In the genomic region with DNA sequence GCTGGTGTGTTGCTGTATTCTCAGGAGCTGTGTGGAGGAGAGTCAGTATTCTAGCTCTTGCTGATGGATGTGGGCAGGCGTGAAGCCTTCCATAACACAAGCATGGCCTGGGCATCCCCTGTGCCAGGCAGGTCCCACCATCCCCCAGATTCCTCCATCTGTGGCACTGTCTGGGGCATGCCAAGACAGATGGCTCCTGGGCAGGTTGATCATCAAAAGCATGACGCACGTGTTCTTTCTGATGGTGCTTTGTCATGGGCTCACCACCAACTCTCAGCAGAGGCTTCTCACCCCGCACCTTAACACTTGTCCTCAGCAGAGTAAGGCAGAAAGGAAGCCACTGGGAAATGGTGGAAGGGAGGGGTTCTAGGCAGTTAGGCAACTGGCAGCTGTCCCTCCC, we compare ENCODE assay signal across 17 cellular contexts.
"Had no signal": no experiment of that assay in that cellular context is flagged by ENCODE, and none has a peak within 500 bp of the region (broad histone marks: within the 10 kb centered on the region; RNA-seq: fewer than 3 reads in every experiment).

No MANE protein-coding gene starts in this region.

- H3K36me3 ChIP-seq: esophagus squamous epithelium, pancreas, tibial nerve, upper lobe of right lung, vagina had no signal

- H3K9me3 ChIP-seq: esophagus squamous epithelium, pancreas, testis, tibial nerve, upper lobe of right lung, vagina had no signal

- H3K27ac Mint-ChIP-seq: dendritic cell treated with granulocyte-macrophage colony-stimulating factor and Interleukin-4, amounts not matched to agents 40 ng/mL and 50 ng/mL, for 4 days; naive thymus-derived CD8-positive, alpha-beta T cell; progenitor cell of endocrine pancreas had no signal

- ATAC-seq: left colon; left ventricle myocardium superior; naive thymus-derived CD8-positive, alpha-beta T cell; pancreas; right cardiac atrium; upper lobe of right lung had no signal

- H3K27ac ChIP-seq: esophagus squamous epithelium, hepatocyte, pancreas, testis, tibial nerve, upper lobe of right lung, vagina had no signal

- H3K4me1 ChIP-seq: esophagus squamous epithelium, pancreas, testis, tibial nerve, upper lobe of right lung, vagina had no signal

- H2AFZ ChIP-seq: hepatocyte had no signal

- H3K27me3 Mint-ChIP-seq: dendritic cell treated with granulocyte-macrophage colony-stimulating factor and Interleukin-4, amounts not matched to agents 40 ng/mL and 50 ng/mL, for 4 days had no signal

- H3K4me1 Mint-ChIP-seq: naive thymus-derived CD8-positive, alpha-beta T cell had no signal

- H3K79me2 ChIP-seq: hepatocyte had no signal

- H3K4me3 Mint-ChIP-seq: dendritic cell treated with granulocyte-macrophage colony-stimulating factor and Interleukin-4, amounts not matched to agents 40 ng/mL and 50 ng/mL, for 4 days; naive thymus-derived CD8-positive, alpha-beta T cell had no signal

- H3K4me2 ChIP-seq: hepatocyte had no signal

- H3K4me3 ChIP-seq: esophagus squamous epithelium, hepatocyte, pancreas, testis, tibial nerve, upper lobe of right lung, vagina had no signal

- DNase-seq: central memory CD4-positive, alpha-beta T cell; esophagus squamous epithelium; foreskin fibroblast; left colon; left ventricle myocardium superior; naive thymus-derived CD8-positive, alpha-beta T cell; pancreas; right cardiac atrium; stimulated activated CD4-positive, alpha-beta T cell treated with anti-CD3 and anti-CD28 coated beads, Interleukin-4, amount 100 ng/mL, for 4 hours; stimulated activated naive CD4-positive, alpha-beta T cell treated with Interleukin-2 at 50 U/mL for 16 hours; testis; upper lobe of right lung had no signal

- H3K36me3 Mint-ChIP-seq: naive thymus-derived CD8-positive, alpha-beta T cell had no signal

- H3K27me3 ChIP-seq: esophagus squamous epithelium, hepatocyte, pancreas, testis, tibial nerve, upper lobe of right lung, vagina had no signal
